ENCODE assay signal across 18 cellular contexts in genomic region chr4:19301527-19301926, GRCh38.
DNase-seq lines count a peak whose midpoint lies in the region; ATAC-seq and TF ChIP-seq lines count a peak whose summit lies in the region.
"Had no signal": no experiment of that assay in that cellular context is flagged by ENCODE, and none has a peak within 500 bp of the region (broad histone marks: within the 10 kb centered on the region; RNA-seq: fewer than 3 reads in every experiment).

No MANE protein-coding gene starts in this region.

- H3K4me3 ChIP-seq in hepatocyte (no peak overlapping the region), upper lobe of right lung (no peak overlapping the region)
- H3K4me3 ChIP-seq: MG63 had no signal

- peak; percentile 31 for DNase-seq in EL
- DNase-seq in amniotic epithelial cell (ENCODE audit: low read depth) = peak; percentile 50
- DNase-seq in hepatocyte (ENCODE audit: low spot score) = peak; percentile 16
- DNase-seq in progenitor cell of endocrine pancreas (ENCODE audit: low spot score, unreplicated experiment) = no peak
- no peak for DNase-seq in head of caudate nucleus
- no peak for DNase-seq in activated naive CD4-positive, alpha-beta T cell treated with Interleukin-2 at 50 U/mL for 16 hours
- DNase-seq in upper lobe of right lung = no peak
- DNase-seq in activated naive CD4-positive, alpha-beta T cell treated with anti-CD3 and anti-CD28 coated beads, Interleukin-2, amount 10 ng/mL, durations not matched to agents 7 days and 5 days = no peak
- DNase-seq: C1 segment of cervical spinal cord; CD8-positive, alpha-beta memory T cell; H7; Karpas-422; MG63; NCI-H1048; NCI-H1436 treated with DMSO at 0.1 percent for 48 hours; NCI-H2081 had no signal

- no peak for TF ChIP-seq CTCF in hepatocyte (IDR thresholded peaks at IDR 0.05; ENCODE audit: poor library complexity)
- TF ChIP-seq CTCF in progenitor cell of endocrine pancreas (IDR thresholded peaks at IDR 0.05; ENCODE audit: unreplicated experiment) = no peak
- TF ChIP-seq CTCF in upper lobe of right lung (IDR thresholded peaks at IDR 0.05) = no peak

- peak overlapping the region; percentile 53 for H3K27ac Mint-ChIP-seq in progenitor cell of endocrine pancreas
- H3K27ac Mint-ChIP-seq in activated naive CD4-positive, alpha-beta T cell treated with anti-CD3 and anti-CD28 coated beads, Interleukin-2, amount 10 ng/mL, durations not matched to agents 7 days and 5 days = no peak overlapping the region
- H3K27ac Mint-ChIP-seq: CD8-positive, alpha-beta memory T cell; IgD-negative memory B cell had no signal

- H3K27me3 ChIP-seq in hepatocyte = no peaks in the 10 kb centered on the region
- no peaks in the 10 kb centered on the region for H3K27me3 ChIP-seq in upper lobe of right lung
- H3K27me3 ChIP-seq: MG63 had no signal

- H3K4me3 Mint-ChIP-seq in progenitor cell of endocrine pancreas (ENCODE audit: low read depth) = no peak overlapping the region
- no peak overlapping the region for H3K4me3 Mint-ChIP-seq in activated naive CD4-positive, alpha-beta T cell treated with anti-CD3 and anti-CD28 coated beads, Interleukin-2, amount 10 ng/mL, durations not matched to agents 7 days and 5 days
- H3K4me3 Mint-ChIP-seq: CD8-positive, alpha-beta memory T cell; IgD-negative memory B cell had no signal

- H3K36me3 ChIP-seq in hepatocyte (replicated peaks; ENCODE audit: insufficient read depth, low read depth) (no peaks in the 10 kb centered on the region), upper lobe of right lung (no peaks in the 10 kb centered on the region)
- H3K36me3 ChIP-seq: MG63 had no signal

- no peaks in the 10 kb centered on the region for H3K79me2 ChIP-seq in hepatocyte

- H2AFZ ChIP-seq in hepatocyte = peak overlapping the region; percentile 30

- peak overlapping the region; percentile 57 for H3K27ac ChIP-seq in hepatocyte
- no peak overlapping the region for H3K27ac ChIP-seq in upper lobe of right lung

- intact Hi-C loops in head of caudate nucleus (cut with DNase I) (no loop called here), upper lobe of right lung (cut with DNase I) (no loop called here)

- no peak for ATAC-seq in upper lobe of right lung
- ATAC-seq: Right ventricle myocardium inferior had no signal

- H4K20me1 ChIP-seq in hepatocyte (ENCODE audit: insufficient read depth, poor library complexity, severe bottlenecking) = no peaks in the 10 kb centered on the region

- H3K9me3 ChIP-seq in hepatocyte (ENCODE audit: low read depth) (no peaks in the 10 kb centered on the region), upper lobe of right lung (no peaks in the 10 kb centered on the region)
- H3K9me3 ChIP-seq: MG63 had no signal

- H3K36me3 Mint-ChIP-seq in progenitor cell of endocrine pancreas (ENCODE audit: insufficient read depth) = no peaks in the 10 kb centered on the region
- H3K36me3 Mint-ChIP-seq in activated naive CD4-positive, alpha-beta T cell treated with anti-CD3 and anti-CD28 coated beads, Interleukin-2, amount 10 ng/mL, durations not matched to agents 7 days and 5 days = no peaks in the 10 kb centered on the region
- H3K36me3 Mint-ChIP-seq: CD8-positive, alpha-beta memory T cell; IgD-negative memory B cell had no signal

- WGBS in hepatocyte (ENCODE audit: low lambda C conversion rate, missing lambda C conversion rate) = 49% methylated on average over 4 of the region's 4 CpGs

- H3K27me3 Mint-ChIP-seq in progenitor cell of endocrine pancreas = no peaks in the 10 kb centered on the region
- no peaks in the 10 kb centered on the region for H3K27me3 Mint-ChIP-seq in activated naive CD4-positive, alpha-beta T cell treated with anti-CD3 and anti-CD28 coated beads, Interleukin-2, amount 10 ng/mL, durations not matched to agents 7 days and 5 days
- H3K27me3 Mint-ChIP-seq: CD8-positive, alpha-beta memory T cell; IgD-negative memory B cell had no signal

- H3K9me3 Mint-ChIP-seq in progenitor cell of endocrine pancreas (ENCODE audit: low read depth) = peaks cover 9% of the 10 kb centered on the region
- peaks cover 3% of the 10 kb centered on the region for H3K9me3 Mint-ChIP-seq in activated naive CD4-positive, alpha-beta T cell treated with anti-CD3 and anti-CD28 coated beads, Interleukin-2, amount 10 ng/mL, durations not matched to agents 7 days and 5 days

- H3K9me2 ChIP-seq in hepatocyte (replicated peaks; ENCODE audit: insufficient read depth) = no peaks in the 10 kb centered on the region

- peak overlapping the region; percentile 55 for H3K4me2 ChIP-seq in hepatocyte

- H3K4me1 ChIP-seq in hepatocyte (ENCODE audit: insufficient read depth) (peaks cover 21% of the 10 kb centered on the region), upper lobe of right lung (no peaks in the 10 kb centered on the region)

- CTCF ChIA-PET in activated naive CD4-positive, alpha-beta T cell treated with anti-CD3 and anti-CD28 coated beads, Interleukin-2, amount 10 ng/mL, durations not matched to agents 7 days and 5 days (lab: Charles Lee) = no interaction called here

- H3K4me1 Mint-ChIP-seq in progenitor cell of endocrine pancreas (ENCODE audit: low read depth) = peaks cover 14% of the 10 kb centered on the region
- no peaks in the 10 kb centered on the region for H3K4me1 Mint-ChIP-seq in activated naive CD4-positive, alpha-beta T cell treated with anti-CD3 and anti-CD28 coated beads, Interleukin-2, amount 10 ng/mL, durations not matched to agents 7 days and 5 days
- H3K4me1 Mint-ChIP-seq: CD8-positive, alpha-beta memory T cell; IgD-negative memory B cell had no signal

Comparison
In these comparisons a context has a peak if more than half of its experiments do, and no peak if none do; other contexts are left out.
1. DNase-seq: peak in EL (single experiment), amniotic epithelial cell (single experiment) and hepatocyte (single experiment); none in progenitor cell of endocrine pancreas (single experiment), head of caudate nucleus (0 of 42), activated naive CD4-positive, alpha-beta T cell treated with Interleukin-2 at 50 U/mL for 16 hours (single experiment), upper lobe of right lung (single experiment) and activated naive CD4-positive, alpha-beta T cell treated with anti-CD3 and anti-CD28 coated beads, Interleukin-2, amount 10 ng/mL, durations not matched to agents 7 days and 5 days (single experiment).